ENCODE assay signal across 1 cellular context in genomic region chr7:99290148-99290547, GRCh38. TPM values are rescaled to one million over a fixed set of nuclear protein-coding genes. Genes with fewer than 3 reads are reported as not detected.
"Had no signal": no experiment of that assay in that cellular context is flagged by ENCODE, and none has a peak within 500 bp of the region (broad histone marks: within the 10 kb centered on the region; RNA-seq: fewer than 3 reads in every experiment).

No MANE protein-coding gene starts in this region.

RNA-seq across cellular contexts. Expression of gene MYH16, which starts 17.5 kb away (rescaled TPM):
- total RNA-seq: G401 had no signal
